In the genomic region with DNA sequence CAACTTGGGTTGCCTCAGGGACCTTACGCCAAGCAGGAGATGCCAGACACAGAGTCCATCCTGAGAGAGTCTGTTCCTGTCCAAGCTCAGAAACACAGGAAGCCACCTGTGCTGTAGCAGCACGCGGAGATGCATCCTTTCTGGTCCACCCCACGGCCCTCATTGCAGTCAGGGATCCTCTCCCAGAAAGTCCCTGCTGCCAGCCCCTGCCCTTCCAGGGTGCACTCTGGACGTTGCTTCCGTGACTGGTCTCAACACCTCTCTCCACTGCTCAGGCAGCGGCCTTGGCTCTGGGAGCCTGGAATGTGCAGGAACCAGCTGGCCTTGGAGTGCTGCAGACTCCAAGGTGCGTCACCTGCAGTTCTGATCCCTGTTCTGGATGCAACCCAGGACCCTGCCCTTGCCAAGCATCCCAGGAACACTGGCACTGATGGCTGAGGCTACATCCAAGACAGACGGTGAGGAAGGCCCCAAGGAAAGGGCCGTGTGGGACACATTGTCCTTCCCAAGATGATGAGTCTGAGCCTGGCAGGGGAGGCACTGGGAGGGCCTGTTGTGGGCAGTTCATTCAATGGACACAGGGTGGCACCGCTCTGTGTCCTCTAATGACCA, we compare ENCODE assay signal across 22 cellular contexts.
"Had no signal": no experiment of that assay in that cellular context is flagged by ENCODE, and none has a peak within 500 bp of the region (broad histone marks: within the 10 kb centered on the region; RNA-seq: fewer than 3 reads in every experiment).

No MANE protein-coding gene starts in this region.

- H3K4me3 Mint-ChIP-seq: activated T-cell treated with anti-CD3 and anti-CD28 coated beads, Interleukin-2, amount 50 U/mL, for 72 hours; endodermal cell; naive thymus-derived CD8-positive, alpha-beta T cell had no signal

- ATAC-seq: activated naive CD4-positive, alpha-beta T cell treated with anti-CD3 and anti-CD28 coated beads, Interleukin-2, amount 50 U/mL, for 72 hours; activated T-cell treated with anti-CD3 and anti-CD28 coated beads, Interleukin-2, amount 50 U/mL, for 72 hours; naive thymus-derived CD8-positive, alpha-beta T cell had no signal

- H3K27ac Mint-ChIP-seq: activated naive CD4-positive, alpha-beta T cell treated with anti-CD3 and anti-CD28 coated beads, Interleukin-2, amount 50 U/mL, for 72 hours; activated T-cell treated with anti-CD3 and anti-CD28 coated beads, Interleukin-2, amount 50 U/mL, for 72 hours; endodermal cell; naive thymus-derived CD8-positive, alpha-beta T cell had no signal

- H3K9me3 ChIP-seq: adrenal gland, ovary, right lobe of liver, testis had no signal

- DNase-seq: activated CD4-positive, alpha-beta T cell treated with anti-CD3 and anti-CD28 coated beads for 1 hour; activated CD8-positive, alpha-beta memory T cell treated with anti-CD3 and anti-CD28 coated beads for 24 hours; activated CD8-positive, alpha-beta memory T cell treated with anti-CD3 and anti-CD28 coated beads, Interleukin-2, amount 50 U/mL, for 48 hours; activated gamma-delta T cell treated with Interleukin-2 at 50 U/mL for 16 hours; activated T-cell treated with anti-CD3 and anti-CD28 coated beads, Interleukin-2, amount 50 U/mL, for 72 hours; adrenal gland; endodermal cell; foreskin melanocyte; kidney glomerular epithelial cell; naive thymus-derived CD8-positive, alpha-beta T cell; right lobe of liver; stimulated activated CD4-positive, alpha-beta T cell treated with anti-CD3 and anti-CD28 coated beads, Interleukin-4, amount 100 ng/mL, for 1 hour; stomach; SW 1271; T-helper 2 cell; testis had no signal

- H3K4me3 ChIP-seq: adrenal gland, cardiac muscle cell, ovary, right lobe of liver, smooth muscle cell, stomach, testis had no signal

- H3K36me3 ChIP-seq: adrenal gland, cardiac muscle cell, ovary, right lobe of liver, stomach had no signal

- H3K27ac ChIP-seq: cardiac muscle cell, epithelial cell of prostate, right lobe of liver, VCaP had no signal

- H3K4me1 Mint-ChIP-seq: endodermal cell had no signal

- H3K27me3 ChIP-seq: adrenal gland, cardiac muscle cell, ovary, right lobe of liver, testis had no signal

- H3K4me1 ChIP-seq: adrenal gland, right lobe of liver, testis had no signal
